Comparison of ENCODE assay signal across 9 cellular contexts in the genomic region with DNA sequence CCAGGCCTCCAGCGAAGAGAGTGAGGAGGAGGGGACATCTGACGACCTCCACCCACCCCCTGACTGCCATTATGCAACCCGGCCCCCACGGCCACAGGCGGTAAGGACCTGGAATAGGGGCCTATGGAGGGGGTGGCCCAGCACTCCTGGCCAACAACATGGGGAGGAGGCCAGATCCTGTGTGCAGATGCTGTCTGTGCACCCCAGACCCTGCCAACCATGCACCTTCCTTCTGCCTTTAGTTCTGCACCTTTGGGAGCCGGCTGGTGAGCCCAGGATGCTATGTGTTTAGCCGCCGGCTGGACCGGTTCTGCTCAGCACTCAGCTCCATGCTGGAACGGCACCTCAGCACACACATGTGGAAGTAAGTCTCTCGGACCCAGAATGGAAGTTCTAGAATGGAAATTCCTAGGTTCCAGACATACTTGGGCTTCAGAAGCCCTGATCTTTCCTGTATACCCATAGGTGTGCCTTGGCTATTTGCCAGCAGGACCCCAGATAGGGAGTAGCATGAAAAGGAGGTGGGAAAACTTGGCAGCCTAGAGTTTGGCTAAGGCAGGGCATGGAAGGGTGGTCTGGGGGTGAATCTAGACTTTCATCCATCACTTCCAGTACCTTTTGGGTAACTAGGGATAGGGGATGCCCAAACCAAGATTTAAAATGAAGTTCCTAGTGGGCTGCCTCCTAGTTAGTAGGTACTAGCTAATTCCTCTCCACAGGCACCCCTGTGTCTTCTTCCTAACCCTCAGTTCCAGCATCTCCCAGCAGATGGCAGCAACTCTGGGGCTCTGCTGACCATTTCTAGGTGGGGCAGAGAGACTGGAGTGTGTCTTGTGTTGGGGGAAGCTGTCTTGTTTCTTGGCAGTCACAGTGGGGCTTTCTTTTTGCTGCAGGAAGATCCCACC. TPM values are rescaled to one million over a fixed set of nuclear protein-coding genes. Genes with fewer than 3 reads are reported as not detected.
DNase-seq lines count a peak whose midpoint lies in the region; ATAC-seq, FAIRE-seq and TF ChIP-seq lines count a peak whose summit lies in the region.
"Had no signal": no experiment of that assay in that cellular context is flagged by ENCODE, and none has a peak within 500 bp of the region (broad histone marks: within the 10 kb centered on the region; RNA-seq: fewer than 3 reads in every experiment).

No MANE protein-coding gene starts in this region.

- H3K27me3 ChIP-seq in HAP-1 (ENCODE audit: low read depth) (no peaks in the 10 kb centered on the region), H1 (replicated peaks in 1 of 4; ENCODE audit: control insufficient read depth in 3 of 4, extremely low read depth in 1 of 4, insufficient read depth in 3 of 4, low read length in 3 of 4) (no peaks in the 10 kb centered on the region), stomach (no peaks in the 10 kb centered on the region)

- H3K14ac ChIP-seq in H1 (ENCODE audit: insufficient read length), result no peak overlapping the region

- in situ Hi-C loops in HAP-1 (cut with MboI; ENCODE audit: low sequenced_read_pairs), result no loop called here

- H3K4me3 Mint-ChIP-seq in activated CD8-positive, alpha-beta T cell treated with anti-CD3 and anti-CD28 coated beads, Interleukin-2, amount 10 ng/mL, durations not matched to agents 7 days and 5 days, result no peak overlapping the region
- H3K4me3 Mint-ChIP-seq: stimulated activated naive CD8-positive, alpha-beta T cell treated with anti-CD3 and anti-CD28 coated beads, Interleukin-15, Interleukin-2, amounts not matched to agents 100 ng/mL and 50 ng/mL, for 24 hours had no signal

- no peak overlapping the region for H3K23ac ChIP-seq in H1 (ENCODE audit: insufficient read length)

- no peak for ATAC-seq in activated CD8-positive, alpha-beta T cell treated with anti-CD3 and anti-CD28 coated beads, Interleukin-2, amount 10 ng/mL, durations not matched to agents 7 days and 5 days
- no peak for ATAC-seq in HG03439 (IDR thresholded peaks at IDR 0.05; ENCODE audit: unreplicated experiment)

- POLR2A ChIA-PET in activated CD8-positive, alpha-beta T cell treated with anti-CD3 and anti-CD28 coated beads, Interleukin-2, amount 10 ng/mL, durations not matched to agents 7 days and 5 days (lab: Charles Lee), result interaction anchor here (0.8 to 2.5 kb wide), 4 partner anchors 41 to 65 kb away, joined by 3 to 8 read pairs (median 4); no protein-coding TSS in a partner anchor
- POLR2A ChIA-PET in H1 (lab: Charles Lee; ENCODE audit: partially characterized antibody), result interaction anchor here (0.8 to 3.1 kb wide), 6 partner anchors 10 to 204 kb away, joined by 3 to 10 read pairs (median 4); partner anchors contain the start of gene GPR61

- FAIRE-seq in H1 (lab: Jason Lieb, UNC), result no peak

- peaks cover 15% of the 10 kb centered on the region for H3K36me3 Mint-ChIP-seq in activated CD8-positive, alpha-beta T cell treated with anti-CD3 and anti-CD28 coated beads, Interleukin-2, amount 10 ng/mL, durations not matched to agents 7 days and 5 days (ENCODE audit: low read depth)

- TF ChIP-seq POLR2A in H1 (IDR thresholded peaks at IDR 0.05; ENCODE audit: control extremely low read depth in 1 of 2, low read depth in 2 of 2, low read length in 2 of 2) (no peak), stomach (IDR thresholded peaks at IDR 0.05) (no peak)

- H2BK120ac ChIP-seq in H1 (replicated peaks; ENCODE audit: low read depth, low read length), result no peak overlapping the region

- intact Hi-C loops in stomach (cut with DNase I; ENCODE audit: low total_unique reads), result loop anchor here (5.0 kb wide), 1 partner anchor 42 kb away; no protein-coding TSS in a partner anchor

- H2BK15ac ChIP-seq in H1 (ENCODE audit: low read length), result no peak overlapping the region

- no peak overlapping the region for H4K8ac ChIP-seq in H1 (ENCODE audit: extremely low read depth, insufficient read depth, low read length)

- H3K27ac ChIP-seq in H1 (ENCODE audit: low read depth, low read length) (no peak overlapping the region), stomach (no peak overlapping the region)

- peaks cover 47% of the 10 kb centered on the region for H3K4me1 Mint-ChIP-seq in activated CD8-positive, alpha-beta T cell treated with anti-CD3 and anti-CD28 coated beads, Interleukin-2, amount 10 ng/mL, durations not matched to agents 7 days and 5 days (ENCODE audit: low read depth)

- no peaks in the 10 kb centered on the region; the same call in 1 of the 2 replicates for H3K36me3 ChIP-seq in HAP-1 (replicated peaks)
- no peaks in the 10 kb centered on the region; a peak in 1 of 8 replicates for H3K36me3 ChIP-seq in H1 (ENCODE audit: control insufficient read depth in 2 of 4, insufficient read depth in 4 of 4, low read length in 3 of 4)
- H3K36me3 ChIP-seq in stomach, result peaks cover 7 to 56% (median 35%) of the 10 kb centered on the region in 4 donors

- H4K91ac ChIP-seq in H1 (replicated peaks; ENCODE audit: insufficient read length, low read length), result no peak overlapping the region

- H4K5ac ChIP-seq in H1 (ENCODE audit: insufficient read length, low read depth, low read length), result no peak overlapping the region

- TF ChIP-seq EP300 in H1 (IDR thresholded peaks at IDR 0.05; ENCODE audit: borderline replicate concordance in 1 of 2, low read depth in 2 of 2, low read length in 2 of 2) (no peak), stomach (IDR thresholded peaks at IDR 0.05) (no peak)

- DNase-seq in CD1c-positive myeloid dendritic cell (ENCODE audit: extremely low spot score) (peak; percentile 76), HAP-1 (ENCODE audit: low spot score in 2 of 2) (peak; percentile 40 to 83), NCI-H82 treated with DMSO at 0.1 percent for 48 hours (lab: John Stamatoyannopoulos, UW; ENCODE audit: unreplicated experiment) (peak; percentile 29), H1 (ENCODE audit: low read depth in 1 of 2, low spot score in 2 of 2) (peak in 1 of 2 experiments; percentile 88), middle frontal gyrus (ENCODE audit: extremely low spot score, low spot score) (peak; percentile 54), stomach (peak; percentile 75)
- peak; percentile 86 for DNase-seq in activated CD8-positive, alpha-beta T cell treated with anti-CD3 and anti-CD28 coated beads, Interleukin-2, amount 10 ng/mL, durations not matched to agents 7 days and 5 days

- H3K9ac ChIP-seq in H1 (replicated peaks in 1 of 4; ENCODE audit: extremely low read depth in 1 of 4, low read depth in 3 of 4, low read length in 3 of 4), result no peak overlapping the region

- H2BK5ac ChIP-seq in H1 (ENCODE audit: low read depth, low read length), result no peak overlapping the region

- H4K20me1 ChIP-seq in H1 (replicated peaks in 1 of 2; ENCODE audit: control insufficient read depth in 1 of 2, insufficient read depth in 2 of 2, low read length in 2 of 2), result peaks cover 0 to 1% of the 10 kb centered on the region in 2 experiments

- H3K4me2 ChIP-seq in H1 (ENCODE audit: insufficient read depth in 1 of 2, low read depth in 2 of 2, low read length in 2 of 2), result no peak overlapping the region

- H3K79me1 ChIP-seq in H1 (ENCODE audit: low read depth, low read length), result no peaks in the 10 kb centered on the region; the same call in 1 of the 2 replicates

- H2BK20ac ChIP-seq in H1 (ENCODE audit: low read length), result no peak overlapping the region

- no peaks in the 10 kb centered on the region for H3K79me2 ChIP-seq in H1 (ENCODE audit: control insufficient read depth in 1 of 2, insufficient read depth in 2 of 2, low read length in 2 of 2)

- no peaks in the 10 kb centered on the region for H3K9me3 Mint-ChIP-seq in activated CD8-positive, alpha-beta T cell treated with anti-CD3 and anti-CD28 coated beads, Interleukin-2, amount 10 ng/mL, durations not matched to agents 7 days and 5 days (ENCODE audit: insufficient read depth)
- H3K9me3 Mint-ChIP-seq: stimulated activated naive CD8-positive, alpha-beta T cell treated with anti-CD3 and anti-CD28 coated beads, Interleukin-15, Interleukin-2, amounts not matched to agents 100 ng/mL and 50 ng/mL, for 24 hours had no signal

- H3K23me2 ChIP-seq in H1 (ENCODE audit: low read depth, low read length), result peaks cover 4% of the 10 kb centered on the region

- H3K56ac ChIP-seq in H1 (replicated peaks; ENCODE audit: insufficient read length, low read depth, low read length), result no peak overlapping the region

- H3K27me3 Mint-ChIP-seq in activated CD8-positive, alpha-beta T cell treated with anti-CD3 and anti-CD28 coated beads, Interleukin-2, amount 10 ng/mL, durations not matched to agents 7 days and 5 days (ENCODE audit: low read depth), result no peaks in the 10 kb centered on the region
- H3K27me3 Mint-ChIP-seq: stimulated activated naive CD8-positive, alpha-beta T cell treated with anti-CD3 and anti-CD28 coated beads, Interleukin-15, Interleukin-2, amounts not matched to agents 100 ng/mL and 50 ng/mL, for 24 hours had no signal

- TF ChIP-seq CTCF in H1 (IDR thresholded peaks at IDR 0.05; ENCODE audit: control extremely low read depth in 1 of 3, insufficient read depth in 1 of 3, low read depth in 1 of 3, low read length in 3 of 3) (peak; percentile 79 to 84 (median 82)), stomach (IDR thresholded peaks at IDR 0.05) (peak in 5 of 7 experiments; percentile 50 to 86 (median 71))

- peak overlapping the region; percentile 7 for H3K27ac Mint-ChIP-seq in activated CD8-positive, alpha-beta T cell treated with anti-CD3 and anti-CD28 coated beads, Interleukin-2, amount 10 ng/mL, durations not matched to agents 7 days and 5 days
- H3K27ac Mint-ChIP-seq: stimulated activated naive CD8-positive, alpha-beta T cell treated with anti-CD3 and anti-CD28 coated beads, Interleukin-15, Interleukin-2, amounts not matched to agents 100 ng/mL and 50 ng/mL, for 24 hours had no signal

- peak; percentile 35 to 67; a peak in 3 of 4 replicates for TF ChIP-seq RAD21 in H1 (IDR thresholded peaks at IDR 0.05 in 1 of 2, conservative IDR thresholded peaks at IDR 0.05 in 1 of 2; ENCODE audit: low read depth in 2 of 2, low read length in 2 of 2)

- H2BK12ac ChIP-seq in H1 (ENCODE audit: low read depth, low read length), result no peak overlapping the region

- H3K4ac ChIP-seq in H1 (replicated peaks; ENCODE audit: insufficient read length, low read depth, low read length), result no peak overlapping the region

- H2AFZ ChIP-seq in H1 (ENCODE audit: low read length), result no peak overlapping the region

- no peak overlapping the region for H3K18ac ChIP-seq in H1 (ENCODE audit: extremely low read depth, low read length)

- no peaks in the 10 kb centered on the region for H3K9me3 ChIP-seq in HAP-1
- no peaks in the 10 kb centered on the region for H3K9me3 ChIP-seq in H1 (ENCODE audit: insufficient read depth in 2 of 2, low read depth in 1 of 2, low read length in 1 of 2)
- no peaks in the 10 kb centered on the region for H3K9me3 ChIP-seq in stomach

- H3K4me1 ChIP-seq in HAP-1 (peaks cover 7% of the 10 kb centered on the region; the same call in 1 of the 2 replicates), H1 (replicated peaks in 1 of 4; ENCODE audit: control insufficient read depth in 3 of 4, insufficient read depth in 4 of 4, low read length in 3 of 4) (peaks cover 0 to 2% (median 0%) of the 10 kb centered on the region in 4 experiments; a peak in 1 of 7 replicates), stomach (peaks cover 8 to 33% (median 22%) of the 10 kb centered on the region in 4 donors)

- H3K4me3 ChIP-seq in HAP-1 (no peak overlapping the region), H1 (ENCODE audit: extremely low read depth in 1 of 4, insufficient read depth in 2 of 4, low read depth in 3 of 4, low read length in 4 of 4) (no peak overlapping the region), stomach (no peak overlapping the region)

- H2AK5ac ChIP-seq in H1 (ENCODE audit: low read depth, low read length), result no peak overlapping the region

- 97% methylated on average over 9 of the region's 11 CpGs; no CpG with 5 or more reads in 1 of the 2 experiments for whole genome bisulfite sequencing in H1 (ENCODE audit: extremely low coverage in 1 of 2, insufficient coverage in 1 of 2, insufficient read length in 1 of 2, insufficient replicate concordance in 2 of 2, low coverage in 1 of 2, low lambda C conversion rate in 2 of 2, missing lambda C conversion rate in 1 of 2), 2 experiments
- WGBS in stomach, 5 donors, result 70 to 94% (median 89%) methylated on average over 6 to 11 of the region's 11 CpGs

- CTCF ChIA-PET in activated CD8-positive, alpha-beta T cell treated with anti-CD3 and anti-CD28 coated beads, Interleukin-2, amount 10 ng/mL, durations not matched to agents 7 days and 5 days (lab: Charles Lee), result interaction anchor here (0.7 to 33.2 kb wide), 18 partner anchors 11 to 1364 kb away, joined by 3 to 1507 read pairs (median 4); partner anchors contain the start of genes AMIGO1, GNAI3, GPR61 and PSMA5
- CTCF ChIA-PET in H1 (lab: Charles Lee; ENCODE audit: partially characterized antibody), result interaction anchor here (0.6 to 43.7 kb wide), 23 partner anchors 11 to 517 kb away, joined by 3 to 1755 read pairs (median 3); partner anchors contain the start of genes AMIGO1, ATXN7L2, GNAI3 and GPR61

RNA-seq across cellular contexts. Expression of gene CYB561D1, which starts 3.6 kb away (rescaled TPM):
- 10 to 100 TPM; 19.0 to 19.8 TPM for total RNA-seq in activated CD8-positive, alpha-beta T cell treated with anti-CD3 and anti-CD28 coated beads, Interleukin-2, amount 10 ng/mL, durations not matched to agents 7 days and 5 days
- 3.6 and 4.3 TPM in 2 replicates for total RNA-seq in H1 (2021; fragmentation: NEBNext Ultra II Directional; extraction: Animal tissue kit (Norgen Biotek cat#: 25700))
- polyA plus RNA-seq in H1 (2011; rRNA removed) (3.8 and 6.8 TPM in 2 replicates), stomach (1 to 10 TPM; 1.8 to 4.4 (median 4.1) TPM)
- polyA plus RNA-seq in H1 (2011; cell fraction: cytosol; rRNA removed), result 5.3 TPM
- polyA plus RNA-seq in H1 (2011; cell fraction: nucleus; rRNA removed), result 7.1 TPM
- 3.3 to 4.1 TPM (median 4.1 TPM) in 4 replicates for polyA plus RNA-seq in H1 (2012, experiment 1 of 2)
- 3.5 TPM for polyA plus RNA-seq in H1 (2012, experiment 2 of 2)
- 2.8 TPM for polyA plus RNA-seq in H1 (2013, experiment 1 of 2)
- 2.6 TPM for polyA plus RNA-seq in H1 (2013, experiment 2 of 2)
- 5.8 and 7.1 TPM in 2 replicates for polyA minus RNA-seq in H1 (2011; rRNA and poly(A)+ RNA removed)
- polyA minus RNA-seq in H1 (2011; cell fraction: cytosol; rRNA and poly(A)+ RNA removed), result 4.0 TPM
- 5.7 TPM for polyA minus RNA-seq in H1 (2011; cell fraction: nucleus; rRNA and poly(A)+ RNA removed)
- total RNA-seq in stomach, result 1 to 10 TPM; 1.8 to 6.4 (median 2.3) TPM

RNA-seq across cellular contexts. Expression of gene ATXN7L2, which starts 6.6 kb away (rescaled TPM):
- 10 to 100 TPM; 10.2 to 11.6 TPM for total RNA-seq in activated CD8-positive, alpha-beta T cell treated with anti-CD3 and anti-CD28 coated beads, Interleukin-2, amount 10 ng/mL, durations not matched to agents 7 days and 5 days
- total RNA-seq in H1 (2021; fragmentation: NEBNext Ultra II Directional; extraction: Animal tissue kit (Norgen Biotek cat#: 25700)), result 9.3 and 9.8 TPM in 2 replicates
- polyA plus RNA-seq in H1 (2011; rRNA removed), result 8.1 and 12.3 TPM in 2 replicates
- 7.1 TPM for polyA plus RNA-seq in H1 (2011; cell fraction: cytosol; rRNA removed)
- polyA plus RNA-seq in H1 (2011; cell fraction: nucleus; rRNA removed), result 25.0 TPM
- polyA plus RNA-seq in H1 (2012, experiment 1 of 2), result 5.3 to 9.0 TPM (median 7.8 TPM) in 4 replicates
- polyA plus RNA-seq in H1 (2012, experiment 2 of 2), result 5.1 TPM
- 8.4 TPM for polyA plus RNA-seq in H1 (2013, experiment 1 of 2)
- polyA plus RNA-seq in H1 (2013, experiment 2 of 2), result 7.4 TPM
- polyA minus RNA-seq in H1 (2011; rRNA and poly(A)+ RNA removed), result 2.4 and 3.4 TPM in 2 replicates
- 6.5 TPM for polyA minus RNA-seq in H1 (2011; cell fraction: cytosol; rRNA and poly(A)+ RNA removed)
- polyA minus RNA-seq in H1 (2011; cell fraction: nucleus; rRNA and poly(A)+ RNA removed), result 9.7 TPM
- total RNA-seq in stomach, result 1 to 10 TPM in 3 of 5 donors, under 1 TPM in 1, not detected in 1; 0.29 to 5.1 (median 2.6) TPM
- 1 to 10 TPM in 2 of 3 donors, under 1 TPM in 1; 0.76 to 6.3 (median 5.2) TPM for polyA plus RNA-seq in stomach

RNA-seq across cellular contexts. Expression of gene AMIGO1, which starts 19.2 kb away (rescaled TPM):
- total RNA-seq in activated CD8-positive, alpha-beta T cell treated with anti-CD3 and anti-CD28 coated beads, Interleukin-2, amount 10 ng/mL, durations not matched to agents 7 days and 5 days, result 1 to 10 TPM; 1.6 to 2.2 TPM
- total RNA-seq in H1 (2021; fragmentation: NEBNext Ultra II Directional; extraction: Animal tissue kit (Norgen Biotek cat#: 25700)), result 2.4 and 2.7 TPM in 2 replicates
- polyA plus RNA-seq in H1 (2011; rRNA removed) (1.5 and 2.4 TPM in 2 replicates), stomach (1 to 10 TPM; 1.3 to 1.8 (median 1.7) TPM)
- 1.6 TPM for polyA plus RNA-seq in H1 (2011; cell fraction: cytosol; rRNA removed)
- 1.8 TPM for polyA plus RNA-seq in H1 (2011; cell fraction: nucleus; rRNA removed)
- 1.7 to 2.4 TPM (median 2.2 TPM) in 4 replicates for polyA plus RNA-seq in H1 (2012, experiment 1 of 2)
- 1.6 TPM for polyA plus RNA-seq in H1 (2012, experiment 2 of 2)
- polyA plus RNA-seq in H1 (2013, experiment 1 of 2), result 1.8 TPM
- polyA plus RNA-seq in H1 (2013, experiment 2 of 2), result 2.0 TPM
- polyA minus RNA-seq in H1 (2011; rRNA and poly(A)+ RNA removed), result 2.8 and 3.4 TPM in 2 replicates
- 1.5 TPM for polyA minus RNA-seq in H1 (2011; cell fraction: cytosol; rRNA and poly(A)+ RNA removed)
- polyA minus RNA-seq in H1 (2011; cell fraction: nucleus; rRNA and poly(A)+ RNA removed), result 2.6 TPM
- total RNA-seq in stomach, result 10 to 100 TPM in 1 of 5 donors, 1 to 10 TPM in 4; 1.7 to 25.7 (median 3.5) TPM

RNA-seq across cellular contexts. Expression of gene SYPL2, which starts 23.9 kb away (rescaled TPM):
- total RNA-seq in activated CD8-positive, alpha-beta T cell treated with anti-CD3 and anti-CD28 coated beads, Interleukin-2, amount 10 ng/mL, durations not matched to agents 7 days and 5 days, result not detected
- 1.5 and 1.7 TPM in 2 replicates for total RNA-seq in H1 (2021; fragmentation: NEBNext Ultra II Directional; extraction: Animal tissue kit (Norgen Biotek cat#: 25700))
- 1.5 and 1.6 TPM in 2 replicates for polyA plus RNA-seq in H1 (2011; rRNA removed)
- polyA plus RNA-seq in H1 (2011; cell fraction: cytosol; rRNA removed), result 1.3 TPM
- 3.1 TPM for polyA plus RNA-seq in H1 (2011; cell fraction: nucleus; rRNA removed)
- 1.2 to 1.7 TPM (median 1.4 TPM) in 4 replicates for polyA plus RNA-seq in H1 (2012, experiment 1 of 2)
- 1.2 TPM for polyA plus RNA-seq in H1 (2012, experiment 2 of 2)
- 2.3 TPM for polyA plus RNA-seq in H1 (2013, experiment 1 of 2)
- polyA plus RNA-seq in H1 (2013, experiment 2 of 2), result 2.0 TPM
- 2.0 and 2.2 TPM in 2 replicates for polyA minus RNA-seq in H1 (2011; rRNA and poly(A)+ RNA removed)
- 0.66 TPM for polyA minus RNA-seq in H1 (2011; cell fraction: cytosol; rRNA and poly(A)+ RNA removed)
- 1.6 TPM for polyA minus RNA-seq in H1 (2011; cell fraction: nucleus; rRNA and poly(A)+ RNA removed)
- under 1 TPM in 2 of 5 donors, not detected in 3; 0.45 to 0.58 TPM for total RNA-seq in stomach
- 1 to 10 TPM in 1 of 3 donors, under 1 TPM in 2; 0.50 to 1.0 (median 0.61) TPM for polyA plus RNA-seq in stomach

RNA-seq across cellular contexts. Expression of gene GPR61, which starts 49.4 kb away (rescaled TPM):
- total RNA-seq in activated CD8-positive, alpha-beta T cell treated with anti-CD3 and anti-CD28 coated beads, Interleukin-2, amount 10 ng/mL, durations not matched to agents 7 days and 5 days, result not detected
- 0.15 and 0.41 TPM in 2 replicates for total RNA-seq in H1 (2021; fragmentation: NEBNext Ultra II Directional; extraction: Animal tissue kit (Norgen Biotek cat#: 25700))
- polyA plus RNA-seq in H1 (2011; rRNA removed), result 0.53 and 0.63 TPM in 2 replicates
- polyA plus RNA-seq in H1 (2011; cell fraction: cytosol; rRNA removed), result 0.40 TPM
- 0.90 TPM for polyA plus RNA-seq in H1 (2011; cell fraction: nucleus; rRNA removed)
- polyA plus RNA-seq in H1 (2012, experiment 1 of 2), result 0.27 to 0.80 TPM (median 0.35 TPM) in 4 replicates
- 0.07 TPM for polyA plus RNA-seq in H1 (2012, experiment 2 of 2)
- polyA plus RNA-seq in H1 (2013, experiment 1 of 2), result 0.06 TPM
- 0.18 TPM for polyA plus RNA-seq in H1 (2013, experiment 2 of 2)
- 0.59 and 0.63 TPM in 2 replicates for polyA minus RNA-seq in H1 (2011; rRNA and poly(A)+ RNA removed)
- polyA minus RNA-seq in H1 (2011; cell fraction: cytosol; rRNA and poly(A)+ RNA removed), result not detected
- polyA minus RNA-seq in H1 (2011; cell fraction: nucleus; rRNA and poly(A)+ RNA removed), result 2.5 TPM
- total RNA-seq in stomach, result not detected
- polyA plus RNA-seq in stomach, result under 1 TPM in 1 of 3 donors, not detected in 2; 0.12 TPM
